In genomic region chr3:51498871-51499790, GRCh38 we compare ENCODE assay signal across 8 cellular contexts. TPM values are rescaled to one million over a fixed set of nuclear protein-coding genes. Genes with fewer than 3 reads are reported as not detected.
A peak's percentile ranks its signal among the peaks of the same experiment; 100 is the strongest.
DNase-seq lines count a peak whose midpoint lies in the region; ATAC-seq and TF ChIP-seq lines count a peak whose summit lies in the region.

No MANE protein-coding gene starts in this region.

- H3K14ac ChIP-seq in IMR-90 (replicated peaks; ENCODE audit: low read depth, low read length), result 0 out of 2 replicates have a peak overlapping the region, but pooled peaks have one; percentile 5

- no peak overlapping the region for H4K91ac ChIP-seq in IMR-90 (ENCODE audit: insufficient read depth, low read depth, low read length)

- peak; percentile 55; the same call in 1 of the 2 replicates for TF ChIP-seq POLR2A in IMR-90 (IDR thresholded peaks at IDR 0.05; ENCODE audit: low read depth, low read length)

- WGBS in IMR-90 (ENCODE audit: extremely low coverage in 2 of 2, insufficient read length in 1 of 2), 2 experiments, result 0% methylated on average over 15 of the region's 49 CpGs; no CpG with 5 or more reads in 1 of the 2 experiments
- WGBS in esophagus, 2 donors, result 1% methylated on average over 41 to 49 of the region's 49 CpGs

- peak overlapping the region; percentile 65; the same call in 1 of the 2 replicates for H3K56ac ChIP-seq in IMR-90 (ENCODE audit: extremely low read depth, insufficient read depth, low read length)

- H3K9me3 ChIP-seq in IMR-90 (ENCODE audit: control insufficient read depth, insufficient read depth, low read length) (no peaks in the 10 kb centered on the region), esophagus (ENCODE audit: control insufficient read depth in 2 of 2, insufficient read depth in 1 of 2, low read depth in 1 of 2, low read length in 1 of 2) (no peaks in the 10 kb centered on the region), mucosa of rectum (ENCODE audit: control insufficient read depth in 2 of 2, low read length in 2 of 2) (no peaks in the 10 kb centered on the region)

- H2BK120ac ChIP-seq in IMR-90 (ENCODE audit: low read depth, low read length), result no peak overlapping the region

- H2BK5ac ChIP-seq in IMR-90 (ENCODE audit: low read depth, low read length, poor library complexity, severe bottlenecking), result peak overlapping the region; percentile 54

- intact Hi-C loops in IMR-90 (cut with micrococcal nuclease), result no loop called here

- H4K5ac ChIP-seq in IMR-90 (ENCODE audit: low read depth, low read length), result no peak overlapping the region

- no peak overlapping the region for H2BK20ac ChIP-seq in IMR-90 (ENCODE audit: low read depth, low read length)

- H3K27ac Mint-ChIP-seq in activated T-cell treated with anti-CD3 and anti-CD28 coated beads, Interleukin-2, amount 50 U/mL, for 24 hours, result peak overlapping the region; percentile 99

- ATAC-seq in GM21529 (IDR thresholded peaks at IDR 0.05; ENCODE audit: unreplicated experiment) (peak; percentile 65), IMR-90 (ENCODE audit: low read depth) (peak; percentile 73)

- TSS peak; percentile 17 for BruUV-seq in IMR-90 (replicated peaks; lab: Mats Ljungman, UMichigan)

- peak overlapping the region; percentile 33; the same call in 1 of the 3 replicates for H2BK15ac ChIP-seq in IMR-90 (ENCODE audit: low read depth, low read length)

- H3K27ac ChIP-seq in IMR-90 (ENCODE audit: insufficient read depth, low read length), result peak overlapping the region; percentile 84
- peak overlapping the region; percentile 97 for H3K27ac ChIP-seq in esophagus (ENCODE audit: low read depth in 2 of 2, low read length in 1 of 2)
- H3K27ac ChIP-seq in mucosa of rectum (ENCODE audit: low read depth in 2 of 2, low read length in 2 of 2), result peak overlapping the region; percentile 98 to 99

- peak; percentile 98 for DNase-seq in DMS 273 (lab: John Stamatoyannopoulos, UW; ENCODE audit: unreplicated experiment)
- peak; percentile 89 for DNase-seq in IMR-90
- peak; percentile 50 for DNase-seq in OCI-M2 (lab: John Stamatoyannopoulos, UW; ENCODE audit: unreplicated experiment)
- peak; percentile 91 for DNase-seq in activated T-cell treated with anti-CD3 and anti-CD28 coated beads, Interleukin-2, amount 50 U/mL, for 24 hours
- DNase-seq in stimulated activated CD8-positive, alpha-beta memory T cell treated with anti-CD3 and anti-CD28 coated beads, Interleukin-4, amount 100 ng/mL, for 4 hours (ENCODE audit: low read depth in 2 of 2, low spot score in 1 of 2), result peak; percentile 57 to 69

- peaks cover 31% of the 10 kb centered on the region for H3K36me3 Mint-ChIP-seq in activated T-cell treated with anti-CD3 and anti-CD28 coated beads, Interleukin-2, amount 50 U/mL, for 24 hours (ENCODE audit: low read depth)

- dilution Hi-C loops in IMR-90 (cut with HindIII; ENCODE audit: low sequenced_read_pairs, unreplicated experiment), result no loop called here

- H3K4me2 ChIP-seq in IMR-90 (ENCODE audit: low read depth, low read length), result peak overlapping the region; percentile 87

- peak overlapping the region; percentile 7 for H3K4ac ChIP-seq in IMR-90 (ENCODE audit: low read depth, low read length)

- H3K27me3 Mint-ChIP-seq in activated T-cell treated with anti-CD3 and anti-CD28 coated beads, Interleukin-2, amount 50 U/mL, for 24 hours, result no peaks in the 10 kb centered on the region

- CTCF ChIA-PET in IMR-90 (lab: Yijun Ruan, JAX), result interaction anchor here (0.5 to 5.2 kb wide), 8 partner anchors 17 to 620 kb away, joined by 3 to 34 read pairs (median 6); no protein-coding TSS in a partner anchor

- no peaks in the 10 kb centered on the region for H3K9me1 ChIP-seq in IMR-90 (ENCODE audit: insufficient read depth, low read length)

- TF ChIP-seq CTCF in IMR-90 (conservative IDR thresholded peaks at IDR 0.05; ENCODE audit: low read depth, low read length), result no peak

- peak overlapping the region in 1 of 2 experiments; percentile 76; a peak in 2 of 4 replicates for H4K8ac ChIP-seq in IMR-90 (ENCODE audit: low read depth in 2 of 2, low read length in 2 of 2)

- H2AFZ ChIP-seq in IMR-90 (replicated peaks; ENCODE audit: low read length, poor library complexity), result peak overlapping the region; percentile 95

- peaks cover 42% of the 10 kb centered on the region for H3K4me1 Mint-ChIP-seq in activated T-cell treated with anti-CD3 and anti-CD28 coated beads, Interleukin-2, amount 50 U/mL, for 24 hours (ENCODE audit: low read depth)

- no peak for TF ChIP-seq RAD21 in IMR-90 (IDR thresholded peaks at IDR 0.05; ENCODE audit: low read length)

- H3K4me1 ChIP-seq in IMR-90 (ENCODE audit: control insufficient read depth, insufficient read depth, low read length) (no peaks in the 10 kb centered on the region), esophagus (ENCODE audit: control insufficient read depth in 2 of 2, insufficient read depth in 2 of 2, low read length in 1 of 2) (no peaks in the 10 kb centered on the region), mucosa of rectum (ENCODE audit: control insufficient read depth in 2 of 2, insufficient read depth in 2 of 2, low read length in 2 of 2) (peaks cover 8% of the 10 kb centered on the region in 2 donors)

- no peak overlapping the region; the same call in 1 of the 2 replicates for H2AK5ac ChIP-seq in IMR-90 (ENCODE audit: low read depth, low read length)

- in situ Hi-C loops in IMR-90 (cut with MboI; ENCODE audit: low sequenced_read_pairs), result no loop called here

- H3K4me3 Mint-ChIP-seq in activated T-cell treated with anti-CD3 and anti-CD28 coated beads, Interleukin-2, amount 50 U/mL, for 24 hours, result peak overlapping the region; percentile 95

- no peak overlapping the region for H3K18ac ChIP-seq in IMR-90 (ENCODE audit: low read depth, low read length)

- H3K4me3 ChIP-seq in IMR-90 (ENCODE audit: insufficient read depth, low read depth, low read length) (peak overlapping the region; percentile 80), esophagus (ENCODE audit: low read depth in 1 of 2, low read length in 2 of 2) (peak overlapping the region; percentile 64 to 79), mucosa of rectum (ENCODE audit: low read length in 2 of 2) (peak overlapping the region; percentile 82 to 95)

- H3K23ac ChIP-seq in IMR-90 (ENCODE audit: low read depth, low read length), result no peak overlapping the region; the same call in 1 of the 2 replicates

- H3K9ac ChIP-seq in IMR-90 (ENCODE audit: low read depth, low read length) (peak overlapping the region; percentile 67), mucosa of rectum (ENCODE audit: low read depth in 1 of 2, low read length in 2 of 2) (peak overlapping the region; percentile 83)

- H3K27me3 ChIP-seq in IMR-90 (ENCODE audit: control insufficient read depth, insufficient read depth, low read length) (no peaks in the 10 kb centered on the region), esophagus (ENCODE audit: control insufficient read depth in 1 of 2, insufficient read depth in 2 of 2, low read length in 2 of 2) (no peaks in the 10 kb centered on the region), mucosa of rectum (ENCODE audit: control insufficient read depth in 2 of 2, insufficient read depth in 2 of 2, low read length in 2 of 2) (no peaks in the 10 kb centered on the region)

- H3K79me1 ChIP-seq in IMR-90 (ENCODE audit: low read depth in 1 of 2, low read length in 2 of 2), result peaks cover 4 to 17% of the 10 kb centered on the region in 2 experiments

- H2AK9ac ChIP-seq in IMR-90 (replicated peaks; ENCODE audit: low read depth, low read length, poor library complexity), result peak overlapping the region; percentile 79

- POLR2A ChIA-PET in IMR-90 (lab: Charles Lee; ENCODE audit: unreplicated experiment), result interaction anchor here (0.6 to 1.3 kb wide), 3 partner anchors 41 to 182 kb away, joined by 3 to 10 read pairs (median 9); no protein-coding TSS in a partner anchor

- peaks cover 13% of the 10 kb centered on the region for H4K20me1 ChIP-seq in IMR-90 (ENCODE audit: insufficient read depth, low read length)

- H3K36me3 ChIP-seq in IMR-90 (ENCODE audit: control insufficient read depth, insufficient read depth, low read length) (no peaks in the 10 kb centered on the region), esophagus (ENCODE audit: control insufficient read depth in 2 of 2, insufficient read depth in 2 of 2, low read length in 1 of 2) (peaks cover 0 to 2% of the 10 kb centered on the region in 2 donors), mucosa of rectum (ENCODE audit: control insufficient read depth in 2 of 2, insufficient read depth in 2 of 2, low read length in 2 of 2) (no peaks in the 10 kb centered on the region)

- no peaks in the 10 kb centered on the region for H3K9me3 Mint-ChIP-seq in activated T-cell treated with anti-CD3 and anti-CD28 coated beads, Interleukin-2, amount 50 U/mL, for 24 hours

TF ChIP-seq in IMR-90, 13 proteins besides CTCF, POLR2A, EP300 and RAD21:
- TF ChIP-seq MAZ (IDR thresholded peaks at IDR 0.05; ENCODE audit: borderline replicate concordance, low read depth, low read length), result peak; percentile 71
- TF ChIP-seq RCOR1 (IDR thresholded peaks at IDR 0.05; ENCODE audit: insufficient replicate concordance, low read length), result no peak
- TF ChIP-seq BHLHE40 (IDR thresholded peaks at IDR 0.05; ENCODE audit: low read depth, low read length), result peak; percentile 82
- no peak for TF ChIP-seq CHD1 (IDR thresholded peaks at IDR 0.05; ENCODE audit: low read depth, low read length)
- TF ChIP-seq MXI1 (IDR thresholded peaks at IDR 0.05; ENCODE audit: borderline replicate concordance, low read depth, low read length), result peak; percentile 50; the same call in 1 of the 2 replicates
- no peak for TF ChIP-seq FOS (IDR thresholded peaks at IDR 0.05; ENCODE audit: low read depth, low read length)
- TF ChIP-seq USF2 (IDR thresholded peaks at IDR 0.05; ENCODE audit: low read depth, low read length), result peak; percentile 54
- no peak for TF ChIP-seq CEBPB (IDR thresholded peaks at IDR 0.05; ENCODE audit: low read depth, low read length)

RNA-seq across cellular contexts. Expression of gene DCAF1, which starts 0.7 kb away (rescaled TPM):
- 18.1 and 18.6 TPM in 2 replicates for total RNA-seq in IMR-90 (2012; rRNA removed)
- polyA plus RNA-seq in IMR-90 (2012; rRNA removed) (6.2 and 7.7 TPM in 2 replicates), esophagus (1 to 10 TPM; 4.9 to 8.0 TPM)
- 2.7 and 4.1 TPM in 2 replicates for polyA plus RNA-seq in IMR-90 (2012; cell fraction: cytosol; rRNA removed)
- polyA plus RNA-seq in IMR-90 (2012; cell fraction: nucleus; rRNA removed; ENCODE audit: low replicate concordance), result 5.3 and 15.5 TPM in 2 replicates

RNA-seq across cellular contexts. Expression of gene RAD54L2, which starts 39.4 kb away (rescaled TPM):
- total RNA-seq in IMR-90 (2012; rRNA removed), result 22.2 and 24.2 TPM in 2 replicates
- 6.8 and 6.9 TPM in 2 replicates for polyA plus RNA-seq in IMR-90 (2012; rRNA removed)
- 1.9 and 2.4 TPM in 2 replicates for polyA plus RNA-seq in IMR-90 (2012; cell fraction: cytosol; rRNA removed)
- polyA plus RNA-seq in IMR-90 (2012; cell fraction: nucleus; rRNA removed; ENCODE audit: low replicate concordance), result 12.7 and 19.6 TPM in 2 replicates
- polyA plus RNA-seq in esophagus, result 1 to 10 TPM; 1.9 to 3.3 TPM

Comparison
In these comparisons a context has a peak if more than half of its experiments do, and no peak if none do; other contexts are left out.
1. Peak in every context shown above with its lines: DNase-seq, ATAC-seq, H3K4me3 ChIP-seq and H3K27ac ChIP-seq.